ENCODE assay signal across 14 cellular contexts in the genomic region with DNA sequence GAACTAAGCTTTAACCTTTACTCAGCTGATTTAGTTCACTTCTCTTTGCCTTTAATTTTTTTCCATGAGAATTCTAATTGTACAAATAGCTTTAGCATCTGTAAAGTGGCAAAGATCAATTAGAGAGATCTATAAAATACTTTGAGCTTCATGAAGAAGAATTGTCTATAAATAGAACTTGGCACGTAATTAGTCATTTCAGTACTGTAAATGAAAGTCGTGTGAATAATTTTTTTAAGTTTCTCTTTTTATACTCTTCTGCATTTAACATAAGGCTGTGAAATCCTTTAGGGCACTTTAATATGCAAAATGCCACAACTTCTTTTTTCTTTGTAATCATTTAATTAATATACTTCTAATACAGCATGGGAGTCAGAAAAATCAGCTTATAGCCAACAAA.
DNase-seq lines count a peak whose midpoint lies in the region; ATAC-seq and TF ChIP-seq lines count a peak whose summit lies in the region.
"Had no signal": no experiment of that assay in that cellular context is flagged by ENCODE, and none has a peak within 500 bp of the region (broad histone marks: within the 10 kb centered on the region; RNA-seq: fewer than 3 reads in every experiment).

No MANE protein-coding gene starts in this region.

- H3K79me2 ChIP-seq in fibroblast of lung (ENCODE audit: control insufficient read depth, insufficient read depth, low read length) (no peaks in the 10 kb centered on the region), hepatocyte (no peaks in the 10 kb centered on the region)

- H3K27me3 ChIP-seq in fibroblast of lung (ENCODE audit: control insufficient read depth, insufficient read depth, low read length) (no peaks in the 10 kb centered on the region), esophagus squamous epithelium (no peaks in the 10 kb centered on the region), hepatocyte (no peaks in the 10 kb centered on the region), prostate gland (replicated peaks; ENCODE audit: insufficient read depth) (no peaks in the 10 kb centered on the region)
- H3K27me3 ChIP-seq: BE2C had no signal

- H4K20me1 ChIP-seq in fibroblast of lung (ENCODE audit: control insufficient read depth, extremely low read depth, insufficient read depth, low read length) (no peaks in the 10 kb centered on the region), hepatocyte (ENCODE audit: insufficient read depth, poor library complexity, severe bottlenecking) (no peaks in the 10 kb centered on the region)

- WGBS in esophagus squamous epithelium, 2 donors, result 19 to 29% methylated on average over 2 of the region's 2 CpGs
- 73% methylated on average over 2 of the region's 2 CpGs for WGBS in hepatocyte (ENCODE audit: low lambda C conversion rate, missing lambda C conversion rate)
- 39% methylated on average over 2 of the region's 2 CpGs for WGBS in prostate gland

- H3K9me3 ChIP-seq in fibroblast of lung (ENCODE audit: control insufficient read depth, insufficient read depth, low read depth, low read length) (no peaks in the 10 kb centered on the region), esophagus squamous epithelium (no peaks in the 10 kb centered on the region), hepatocyte (ENCODE audit: low read depth) (no peaks in the 10 kb centered on the region), prostate gland (no peaks in the 10 kb centered on the region)
- H3K9me3 ChIP-seq: BE2C had no signal

- no peak overlapping the region for H2AFZ ChIP-seq in fibroblast of lung (ENCODE audit: low read length)
- H2AFZ ChIP-seq in hepatocyte, result no peak overlapping the region

- no peaks in the 10 kb centered on the region for H3K9me2 ChIP-seq in hepatocyte (replicated peaks; ENCODE audit: insufficient read depth)

- intact Hi-C loops in esophagus squamous epithelium (cut with DNase I) (no loop called here), prostate gland (cut with DNase I) (no loop called here)

- H3K36me3 ChIP-seq in fibroblast of lung (ENCODE audit: control insufficient read depth, insufficient read depth, low read length) (no peaks in the 10 kb centered on the region), esophagus squamous epithelium (no peaks in the 10 kb centered on the region), hepatocyte (replicated peaks; ENCODE audit: insufficient read depth, low read depth) (no peaks in the 10 kb centered on the region), prostate gland (no peaks in the 10 kb centered on the region)
- H3K36me3 ChIP-seq: BE2C had no signal

- H3K4me3 ChIP-seq in fibroblast of lung (replicated peaks in 1 of 4; ENCODE audit: control extremely low read depth in 1 of 4, insufficient read depth in 1 of 4, low read depth in 3 of 4, low read length in 4 of 4) (no peak overlapping the region), esophagus squamous epithelium (no peak overlapping the region), hepatocyte (no peak overlapping the region), prostate gland (no peak overlapping the region)
- H3K4me3 ChIP-seq: K562 had no signal

- DNase-seq in fibroblast of lung (ENCODE audit: low read depth in 2 of 2) (no peak), esophagus squamous epithelium (lab: John Stamatoyannopoulos, UW) (no peak), hepatocyte (ENCODE audit: low spot score) (no peak), prostate gland (ENCODE audit: low spot score) (no peak)
- DNase-seq: BE2C; CD4-positive, alpha-beta memory T cell; DMS79; HCEC 1CT; Karpas-422 had no signal

- peak; percentile 72 for ATAC-seq in GM18511 (IDR thresholded peaks at IDR 0.05; ENCODE audit: unreplicated experiment)
- ATAC-seq in GM21529 (IDR thresholded peaks at IDR 0.05; ENCODE audit: unreplicated experiment), result peak; percentile 45
- ATAC-seq in HG03432 (IDR thresholded peaks at IDR 0.05; ENCODE audit: unreplicated experiment), result peak; percentile 56
- ATAC-seq: K562 had no signal

- no peak overlapping the region for H3K9ac ChIP-seq in fibroblast of lung (ENCODE audit: insufficient read depth, low read length)

- TF ChIP-seq CTCF in fibroblast of lung (conservative IDR thresholded peaks at IDR 0.05 in 1 of 2, IDR thresholded peaks at IDR 0.05 in 1 of 2; ENCODE audit: low read depth in 1 of 2, low read length in 2 of 2), result no peak
- TF ChIP-seq CTCF in esophagus squamous epithelium (IDR thresholded peaks at IDR 0.05), result no peak
- no peak for TF ChIP-seq CTCF in hepatocyte (IDR thresholded peaks at IDR 0.05; ENCODE audit: poor library complexity)
- no peak for TF ChIP-seq CTCF in prostate gland (IDR thresholded peaks at IDR 0.05)

- H3K4me1 ChIP-seq in fibroblast of lung (ENCODE audit: control insufficient read depth, extremely low read depth, insufficient read depth, low read length), result peaks cover 5% of the 10 kb centered on the region
- no peaks in the 10 kb centered on the region for H3K4me1 ChIP-seq in esophagus squamous epithelium
- no peaks in the 10 kb centered on the region for H3K4me1 ChIP-seq in hepatocyte (ENCODE audit: insufficient read depth)
- no peaks in the 10 kb centered on the region for H3K4me1 ChIP-seq in prostate gland (replicated peaks)
- H3K4me1 ChIP-seq: BE2C had no signal

- peak overlapping the region; percentile 20 for H3K4me2 ChIP-seq in fibroblast of lung (ENCODE audit: extremely low read depth, insufficient read depth, low read length)
- no peak overlapping the region for H3K4me2 ChIP-seq in hepatocyte

- H3K27ac ChIP-seq in fibroblast of lung (ENCODE audit: insufficient read depth, low read length) (no peak overlapping the region), esophagus squamous epithelium (no peak overlapping the region), hepatocyte (no peak overlapping the region), prostate gland (no peak overlapping the region)
- H3K27ac ChIP-seq: C4-2B had no signal

- TF ChIP-seq POLR2A in esophagus squamous epithelium (IDR thresholded peaks at IDR 0.05) (no peak), prostate gland (IDR thresholded peaks at IDR 0.05) (no peak)
